Comparison of ENCODE assay signal across 1 cellular context in the genomic region with DNA sequence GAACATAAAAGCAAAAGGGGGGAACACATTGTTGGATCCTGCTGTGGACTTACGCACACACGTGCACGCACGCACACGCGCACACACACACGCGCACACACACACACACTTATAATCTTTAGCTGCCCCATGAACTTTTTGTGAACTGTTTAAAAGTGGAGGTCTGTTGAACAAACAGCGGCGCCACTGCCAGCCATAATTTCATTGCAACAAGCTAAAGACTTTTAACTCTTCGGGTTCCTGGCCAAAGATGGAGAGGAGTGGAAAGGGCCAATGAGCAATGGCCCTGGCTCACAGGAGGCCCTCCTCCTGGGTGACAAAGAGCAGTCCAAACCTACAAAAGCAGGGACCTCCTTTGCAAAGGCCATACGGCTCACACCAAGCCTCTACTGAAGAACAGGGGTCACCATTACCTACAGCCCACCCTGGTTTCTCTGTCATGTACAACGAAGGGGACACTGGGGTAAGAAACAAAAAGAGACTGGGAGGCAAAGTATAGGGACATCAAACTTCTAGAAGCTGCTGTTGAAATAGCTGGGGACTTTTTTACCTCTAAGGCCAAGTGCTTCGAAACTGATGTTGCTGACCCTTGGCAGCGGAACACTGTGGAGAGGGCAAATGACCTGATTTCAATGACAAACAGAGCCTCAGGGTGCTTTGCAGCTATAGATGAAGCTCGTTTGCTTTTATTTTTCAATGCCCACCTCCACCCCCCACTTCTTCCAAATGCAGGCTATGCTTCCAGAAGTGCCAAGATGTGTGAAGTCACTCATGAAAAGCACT.
TF ChIP-seq lines count a peak whose summit lies in the region.

No MANE protein-coding gene starts in this region.

TF ChIP-seq in GM23338, 12 proteins besides CTCF, POLR2A, EP300 and RAD21 (continued from another document):
- TF ChIP-seq, protein P1, sequence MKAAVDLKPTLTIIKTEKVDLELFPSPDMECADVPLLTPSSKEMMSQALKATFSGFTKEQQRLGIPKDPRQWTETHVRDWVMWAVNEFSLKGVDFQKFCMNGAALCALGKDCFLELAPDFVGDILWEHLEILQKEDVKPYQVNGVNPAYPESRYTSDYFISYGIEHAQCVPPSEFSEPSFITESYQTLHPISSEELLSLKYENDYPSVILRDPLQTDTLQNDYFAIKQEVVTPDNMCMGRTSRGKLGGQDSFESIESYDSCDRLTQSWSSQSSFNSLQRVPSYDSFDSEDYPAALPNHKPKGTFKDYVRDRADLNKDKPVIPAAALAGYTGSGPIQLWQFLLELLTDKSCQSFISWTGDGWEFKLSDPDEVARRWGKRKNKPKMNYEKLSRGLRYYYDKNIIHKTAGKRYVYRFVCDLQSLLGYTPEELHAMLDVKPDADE (IDR thresholded peaks at IDR 0.05): no peak
- TF ChIP-seq CREB1 (CRISPR knock-in tag; IDR thresholded peaks at IDR 0.05; ENCODE audit: low read depth) (no peak), JUNB (IDR thresholded peaks at IDR 0.05; ENCODE audit: unreplicated experiment) (no peak)
TF ChIP-seq in GM23338: peak in this region for 0.
